8 cellular contexts compared by ENCODE assay signal in the genomic region with DNA sequence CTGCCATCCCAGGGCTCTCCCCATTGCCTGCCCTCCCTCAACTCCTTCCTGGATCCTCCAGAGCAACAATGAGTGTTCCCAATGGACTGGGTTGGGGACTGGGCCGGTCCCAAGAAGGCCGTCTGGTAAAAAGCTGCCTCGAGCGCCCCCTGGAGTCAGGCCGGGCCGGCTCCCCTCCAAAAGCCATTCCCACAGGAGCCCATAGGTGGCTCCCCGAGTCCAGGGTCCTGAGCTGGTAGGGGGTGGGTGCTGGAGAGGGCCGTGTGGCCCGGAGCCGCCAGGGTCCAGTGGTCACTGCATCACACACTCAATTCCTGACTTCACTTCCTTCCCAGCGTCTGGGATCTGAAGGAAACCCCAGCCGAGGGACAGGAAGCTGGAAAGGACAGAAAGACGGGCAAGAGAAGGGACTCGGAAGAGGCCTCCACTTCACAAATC. TPM values are rescaled to one million over a fixed set of nuclear protein-coding genes. Genes with fewer than 3 reads are reported as not detected.
DNase-seq lines count a peak whose midpoint lies in the region; FAIRE-seq and TF ChIP-seq lines count a peak whose summit lies in the region.

No MANE protein-coding gene starts in this region.

- H3K4me3 ChIP-seq in SJCRH30 (no peak overlapping the region), ovary (no peak overlapping the region), testis (no peak overlapping the region)

- H3K36me3 ChIP-seq in SJCRH30 (no peaks in the 10 kb centered on the region), ovary (no peaks in the 10 kb centered on the region), testis (ENCODE audit: low read depth, missing control alignments) (no peaks in the 10 kb centered on the region)

- DNase-seq in DMS153 (lab: John Stamatoyannopoulos, UW), result peak; percentile 18
- DNase-seq in HK-2 (ENCODE audit: unreplicated experiment), result peak; percentile 93
- peak; percentile 66 to 80 for DNase-seq in SJCRH30
- peak; percentile 45 for DNase-seq in activated gamma-delta T cell (lab: John Stamatoyannopoulos, UW)
- peak; percentile 71 to 90 for DNase-seq in frontal cortex (ENCODE audit: low spot score in 2 of 2)
- peak; percentile 71 to 89 (median 80) for DNase-seq in ovary
- DNase-seq in testis, result peak; percentile 88
- no peak for DNase-seq in KG1 (lab: John Stamatoyannopoulos, UW)

- H3K27ac ChIP-seq in SJCRH30 (no peak overlapping the region), ovary (peak overlapping the region in 1 of 2 donors; percentile 1), testis (no peak overlapping the region)

- no peaks in the 10 kb centered on the region for H3K4me1 ChIP-seq in SJCRH30
- H3K4me1 ChIP-seq in ovary (ENCODE audit: insufficient read depth), result no peaks in the 10 kb centered on the region
- H3K4me1 ChIP-seq in testis, result peaks cover 6% of the 10 kb centered on the region

- H3K9me3 ChIP-seq in SJCRH30 (replicated peaks) (no peaks in the 10 kb centered on the region), ovary (no peaks in the 10 kb centered on the region), testis (no peaks in the 10 kb centered on the region)

- H3K27me3 ChIP-seq in SJCRH30 (no peaks in the 10 kb centered on the region), ovary (no peaks in the 10 kb centered on the region), testis (no peaks in the 10 kb centered on the region)

- peak; percentile 26 to 93 (median 80) for TF ChIP-seq CTCF in ovary (IDR thresholded peaks at IDR 0.05)
- peak; percentile 77 to 91 (median 87) for TF ChIP-seq CTCF in testis (IDR thresholded peaks at IDR 0.05)

- intact Hi-C loops in ovary (cut with DNase I), result loop anchor here in 1 of 4 donors (10.0 kb wide), 1 partner anchor 172 kb away; no protein-coding TSS in a partner anchor
- intact Hi-C loops in testis (cut with DNase I; ENCODE audit: low total_unique reads), result no loop called here

- no peak for TF ChIP-seq POLR2A in ovary (IDR thresholded peaks at IDR 0.05)
- no peak for TF ChIP-seq POLR2A in testis (IDR thresholded peaks at IDR 0.05)

- TF ChIP-seq EP300 in ovary (IDR thresholded peaks at IDR 0.05), result no peak

- WGBS in ovary, 3 donors, result 7 to 12% (median 8%) methylated on average over 12 to 14 of the region's 14 CpGs
- WGBS in testis, 2 donors, result 40 to 47% methylated on average over 9 to 14 of the region's 14 CpGs

- FAIRE-seq in frontal cortex (lab: Jason Lieb, UNC), result no peak

RNA-seq across cellular contexts. Expression of a gene that starts 10.7 kb away (rescaled TPM):
- total RNA-seq in SJCRH30 (2014; rRNA removed; shearing (Covaris generic)), result 7.2 and 7.5 TPM in 2 replicates
- total RNA-seq in frontal cortex, result 4.5 TPM
- total RNA-seq in ovary, result 10 to 100 TPM in 1 of 7 donors, 1 to 10 TPM in 6; 4.4 to 13.9 (median 8.0) TPM
- polyA plus RNA-seq in ovary, result 1 to 10 TPM; 2.8 to 9.7 TPM
- 10 to 100 TPM in 1 of 2 donors, 1 to 10 TPM in 1; 9.6 to 10.6 TPM for total RNA-seq in testis
- 8.2 TPM for polyA plus RNA-seq in testis (ENCODE audit: insufficient read depth, low read depth, low replicate concordance)

RNA-seq across cellular contexts. Expression of a gene that starts 43.4 kb away (rescaled TPM):
- total RNA-seq in SJCRH30 (2014; rRNA removed; shearing (Covaris generic)), result 5.9 and 6.2 TPM in 2 replicates
- 7.7 TPM for total RNA-seq in frontal cortex
- total RNA-seq in ovary, result 10 to 100 TPM in 1 of 7 donors, 1 to 10 TPM in 6; 3.6 to 11.2 (median 6.2) TPM
- polyA plus RNA-seq in ovary, result 1 to 10 TPM; 3.4 to 6.3 TPM
- 1 to 10 TPM; 5.6 to 8.5 TPM for total RNA-seq in testis
- polyA plus RNA-seq in testis (ENCODE audit: insufficient read depth, low read depth, low replicate concordance), result 5.0 TPM

RNA-seq across cellular contexts. Expression of a gene that starts 53.6 kb away (rescaled TPM):
- total RNA-seq in SJCRH30 (2014; rRNA removed; shearing (Covaris generic)), result not detected in 2 replicates
- not detected for total RNA-seq in frontal cortex
- total RNA-seq in ovary, result not detected
- polyA plus RNA-seq in ovary, result not detected
- under 1 TPM in 1 of 2 donors, not detected in 1; 0.19 TPM for total RNA-seq in testis
- polyA plus RNA-seq in testis (ENCODE audit: insufficient read depth, low read depth, low replicate concordance), result not detected
